Comparison of ENCODE assay signal across 8 cellular contexts in genomic region chr11:65787649-65788622, GRCh38. TPM values are rescaled to one million over a fixed set of nuclear protein-coding genes. Genes with fewer than 3 reads are reported as not detected.
DNase-seq lines count a peak whose midpoint lies in the region; ATAC-seq and TF ChIP-seq lines count a peak whose summit lies in the region.

No MANE protein-coding gene starts in this region.

- no peak for TF ChIP-seq CTCF in brain (conservative IDR thresholded peaks at IDR 0.05)

- peak overlapping the region; percentile 42; the same call in 1 of the 2 replicates for H3K9ac ChIP-seq in HUES48 (ENCODE audit: low read depth, low read length)

- H3K27me3 Mint-ChIP-seq in brain: peaks cover 96% of the 10 kb centered on the region
- peaks cover 31 to 50% (median 38%) of the 10 kb centered on the region in 5 donors for H3K27me3 Mint-ChIP-seq in naive thymus-derived CD4-positive, alpha-beta T cell

- in situ Hi-C loops in ACHN (cut with HindIII; ENCODE audit: low pct_ligation_motif_present, low pct_unique_long_range_greater_than_20kb, low sequenced_read_pairs): no loop called here

- peaks cover 22% of the 10 kb centered on the region for H3K4me1 ChIP-seq in HUES48 (ENCODE audit: control insufficient read depth, insufficient read depth, low read length)
- peaks cover 16 to 22% of the 10 kb centered on the region in 2 donors for H3K4me1 ChIP-seq in naive thymus-derived CD4-positive, alpha-beta T cell (ENCODE audit: control insufficient read depth in 2 of 2, insufficient read depth in 2 of 2, low read length in 2 of 2)

- H3K36me3 Mint-ChIP-seq in brain: no peaks in the 10 kb centered on the region
- H3K36me3 Mint-ChIP-seq in naive thymus-derived CD4-positive, alpha-beta T cell: peaks cover 0 to 4% (median 0%) of the 10 kb centered on the region in 5 donors

- POLR2A ChIA-PET in naive thymus-derived CD4-positive, alpha-beta T cell (lab: Charles Lee): interaction anchor here (0.5 to 1.4 kb wide), 2 partner anchors 28 to 696 kb away, joined by 3 to 4 read pairs; no protein-coding TSS in a partner anchor

- DNase-seq in CD1c-positive myeloid dendritic cell (ENCODE audit: extremely low spot score) (peak; percentile 27), ACHN (no peak), NCI-H146 (lab: John Stamatoyannopoulos, UW) (no peak), GF-D8 (lab: John Stamatoyannopoulos, UW) (no peak)
- DNase-seq in naive thymus-derived CD4-positive, alpha-beta T cell: peak in 2 of 9 donors; percentile 23 to 26
- no peak for DNase-seq in activated CD4-positive, CD25-positive, alpha-beta regulatory T cell (lab: John Stamatoyannopoulos, UW)

- H3K27ac ChIP-seq in HUES48 (ENCODE audit: low read depth, low read length): peak overlapping the region; percentile 60
- H3K27ac ChIP-seq in naive thymus-derived CD4-positive, alpha-beta T cell (ENCODE audit: low read depth, low read length): no peak overlapping the region

- H3K4me3 ChIP-seq in HUES48 (ENCODE audit: low read depth, low read length): peak overlapping the region; percentile 65
- H3K4me3 ChIP-seq in naive thymus-derived CD4-positive, alpha-beta T cell (ENCODE audit: low read length): no peak overlapping the region

- peaks cover 51% of the 10 kb centered on the region for H3K27me3 ChIP-seq in HUES48 (ENCODE audit: control insufficient read depth, insufficient read depth, low read length)
- peaks cover 10 to 12% of the 10 kb centered on the region in 2 donors for H3K27me3 ChIP-seq in naive thymus-derived CD4-positive, alpha-beta T cell (ENCODE audit: control insufficient read depth in 2 of 2, insufficient read depth in 2 of 2, low read length in 2 of 2)

- CTCF ChIA-PET in naive thymus-derived CD4-positive, alpha-beta T cell (lab: Charles Lee): interaction anchor here (0.7 to 1.4 kb wide), 4 partner anchors 7 to 96 kb away, joined by 3 read pairs; partner anchors contain the start of gene AP5B1

- H3K27ac Mint-ChIP-seq in brain: no peak overlapping the region
- H3K27ac Mint-ChIP-seq in naive thymus-derived CD4-positive, alpha-beta T cell: peak overlapping the region in 5 of 9 donors; percentile 65 to 73 (median 67)

- intact Hi-C loops in naive thymus-derived CD4-positive, alpha-beta T cell (cut with micrococcal nuclease): no loop called here

- peak overlapping the region; percentile 71 to 84 (median 76) for H3K4me3 Mint-ChIP-seq in brain
- H3K4me3 Mint-ChIP-seq in naive thymus-derived CD4-positive, alpha-beta T cell: peak overlapping the region; percentile 74 to 87 (median 84)

- H3K9me3 Mint-ChIP-seq in brain: peaks cover 0 to 8% (median 0%) of the 10 kb centered on the region in 5 experiments
- H3K9me3 Mint-ChIP-seq in naive thymus-derived CD4-positive, alpha-beta T cell: peaks cover 0 to 2% (median 0%) of the 10 kb centered on the region in 11 donors

- H3K4me1 Mint-ChIP-seq in brain: peaks cover 20% of the 10 kb centered on the region
- H3K4me1 Mint-ChIP-seq in naive thymus-derived CD4-positive, alpha-beta T cell: peaks cover 11 to 35% (median 23%) of the 10 kb centered on the region in 7 donors

- no peaks in the 10 kb centered on the region for H3K9me3 ChIP-seq in HUES48 (ENCODE audit: control insufficient read depth, insufficient read depth, low read length)
- no peaks in the 10 kb centered on the region for H3K9me3 ChIP-seq in naive thymus-derived CD4-positive, alpha-beta T cell (ENCODE audit: control insufficient read depth in 2 of 3, low read length in 3 of 3)

- ATAC-seq in naive thymus-derived CD4-positive, alpha-beta T cell: no peak

- no peaks in the 10 kb centered on the region for H3K36me3 ChIP-seq in HUES48 (ENCODE audit: control insufficient read depth, insufficient read depth, low read length)
- H3K36me3 ChIP-seq in naive thymus-derived CD4-positive, alpha-beta T cell (ENCODE audit: control insufficient read depth in 2 of 3, insufficient read depth in 3 of 3, low read length in 3 of 3): no peaks in the 10 kb centered on the region

RNA-seq across cellular contexts. Expression of gene OVOL1, which starts 1.1 kb away (rescaled TPM):
- 0.10 TPM for polyA plus RNA-seq in brain (ENCODE audit: insufficient read depth, low read depth, low replicate concordance)
- total RNA-seq in naive thymus-derived CD4-positive, alpha-beta T cell: not detected
- not detected for polyA plus RNA-seq in naive thymus-derived CD4-positive, alpha-beta T cell

RNA-seq across cellular contexts. Expression of gene AP5B1, which starts 7.2 kb away (rescaled TPM):
- polyA plus RNA-seq in brain (ENCODE audit: insufficient read depth, low read depth, low replicate concordance): 1.7 TPM
- 10 to 100 TPM; 21.5 to 31.0 (median 23.5) TPM for total RNA-seq in naive thymus-derived CD4-positive, alpha-beta T cell
- 10 to 100 TPM in 1 of 2 donors, 1 to 10 TPM in 1; 8.8 to 19.2 TPM for polyA plus RNA-seq in naive thymus-derived CD4-positive, alpha-beta T cell

RNA-seq across cellular contexts. Expression of gene SNX32, which starts 45.8 kb away (rescaled TPM):
- 3.6 TPM for polyA plus RNA-seq in brain (ENCODE audit: insufficient read depth, low read depth, low replicate concordance)
- total RNA-seq in naive thymus-derived CD4-positive, alpha-beta T cell: 1 to 10 TPM in 3 of 5 experiments, under 1 TPM in 2; 0.81 to 2.0 (median 1.1) TPM
- polyA plus RNA-seq in naive thymus-derived CD4-positive, alpha-beta T cell: under 1 TPM; 0.38 to 0.60 TPM

Comparison
In these comparisons a context has a peak if more than half of its experiments do, and no peak if none do; other contexts are left out.
1. H3K27ac Mint-ChIP-seq: peak in naive thymus-derived CD4-positive, alpha-beta T cell (5 of 9); none in brain (0 of 5).